Comparison of ENCODE assay signal across 16 cellular contexts in the genomic region with DNA sequence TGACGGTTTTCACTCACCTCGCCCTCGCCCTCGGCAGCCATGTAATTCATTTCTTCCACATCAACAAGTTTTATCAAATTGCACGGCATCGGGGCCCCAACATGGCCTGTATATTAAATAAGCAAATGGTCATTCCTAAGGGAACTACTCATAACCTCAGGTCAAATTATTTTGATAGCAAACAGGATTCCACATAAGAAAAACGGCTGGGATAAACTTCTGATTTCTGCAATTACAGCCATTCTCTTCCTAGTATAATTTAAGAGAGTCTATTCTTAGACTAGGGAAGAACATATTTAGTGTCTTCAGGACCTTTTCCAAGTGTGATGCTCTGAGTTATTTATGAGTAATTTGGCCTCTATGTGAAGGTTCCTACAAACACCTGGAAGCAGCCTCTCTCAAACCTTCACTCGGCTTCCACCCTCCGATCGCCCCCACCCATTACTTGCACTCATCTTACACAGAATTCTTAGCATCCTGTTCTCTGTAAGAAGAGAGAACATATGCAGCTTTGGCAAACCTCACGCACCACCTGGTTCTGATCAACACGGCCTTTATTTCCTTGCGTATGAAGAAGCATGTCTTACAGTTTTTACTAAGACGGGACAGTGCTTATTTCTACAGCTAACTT. TPM values are rescaled to one million over a fixed set of nuclear protein-coding genes. Genes with fewer than 3 reads are reported as not detected.
DNase-seq lines count a peak whose midpoint lies in the region; ATAC-seq and TF ChIP-seq lines count a peak whose summit lies in the region.
"Had no signal": no experiment of that assay in that cellular context is flagged by ENCODE, and none has a peak within 500 bp of the region (broad histone marks: within the 10 kb centered on the region; RNA-seq: fewer than 3 reads in every experiment).

No MANE protein-coding gene starts in this region.

- H3K27me3 ChIP-seq in hepatocyte (no peaks in the 10 kb centered on the region), testis (no peaks in the 10 kb centered on the region)

- H2AFZ ChIP-seq in hepatocyte: no peak overlapping the region

- no peaks in the 10 kb centered on the region for H3K36me3 ChIP-seq in hepatocyte (replicated peaks; ENCODE audit: insufficient read depth, low read depth)
- no peaks in the 10 kb centered on the region for H3K36me3 ChIP-seq in testis (ENCODE audit: low read depth, missing control alignments)

- ATAC-seq in stimulated activated naive CD8-positive, alpha-beta T cell treated with anti-CD3 and anti-CD28 coated beads, Interleukin-15, amount 100 ng/mL, for 72 hours: no peak
- ATAC-seq in T-helper 17 cell: no peak
- ATAC-seq in HG03039 (IDR thresholded peaks at IDR 0.05; ENCODE audit: unreplicated experiment): no peak
- ATAC-seq: left colon had no signal

- H4K20me1 ChIP-seq in hepatocyte (ENCODE audit: insufficient read depth, poor library complexity, severe bottlenecking): no peaks in the 10 kb centered on the region

- no peak overlapping the region for H3K4me2 ChIP-seq in hepatocyte

- H3K36me3 Mint-ChIP-seq in stimulated activated naive CD8-positive, alpha-beta T cell treated with anti-CD3 and anti-CD28 coated beads, Interleukin-15, Interleukin-2, amounts not matched to agents 100 ng/mL and 50 ng/mL, for 24 hours (ENCODE audit: low read depth): peaks cover 73% of the 10 kb centered on the region
- H3K36me3 Mint-ChIP-seq in T-helper 17 cell (ENCODE audit: low read depth): peaks cover 4% of the 10 kb centered on the region

- H3K27ac ChIP-seq in hepatocyte (peak overlapping the region; percentile 7), testis (no peak overlapping the region)

- H3K9me3 ChIP-seq in T-helper 17 cell (ENCODE audit: control insufficient read depth, low read length, poor library complexity, severe bottlenecking) (no peaks in the 10 kb centered on the region), hepatocyte (ENCODE audit: low read depth) (no peaks in the 10 kb centered on the region), testis (no peaks in the 10 kb centered on the region)

- peak overlapping the region; percentile 34 for H3K27ac Mint-ChIP-seq in stimulated activated naive CD8-positive, alpha-beta T cell treated with anti-CD3 and anti-CD28 coated beads, Interleukin-15, Interleukin-2, amounts not matched to agents 100 ng/mL and 50 ng/mL, for 24 hours
- H3K27ac Mint-ChIP-seq in stimulated activated naive CD8-positive, alpha-beta T cell treated with anti-CD3 and anti-CD28 coated beads, Interleukin-15, amount 100 ng/mL, for 72 hours: peak overlapping the region in 1 of 2 donors; percentile 48
- H3K27ac Mint-ChIP-seq in T-helper 17 cell: peak overlapping the region; percentile 74
- H3K27ac Mint-ChIP-seq: H9 had no signal

- no peak overlapping the region for H3K4me3 ChIP-seq in hepatocyte
- H3K4me3 ChIP-seq in testis: no peak overlapping the region

- H3K27me3 Mint-ChIP-seq in stimulated activated naive CD8-positive, alpha-beta T cell treated with anti-CD3 and anti-CD28 coated beads, Interleukin-15, Interleukin-2, amounts not matched to agents 100 ng/mL and 50 ng/mL, for 24 hours: no peaks in the 10 kb centered on the region
- no peaks in the 10 kb centered on the region for H3K27me3 Mint-ChIP-seq in stimulated activated naive CD8-positive, alpha-beta T cell treated with anti-CD3 and anti-CD28 coated beads, Interleukin-15, amount 100 ng/mL, for 72 hours
- H3K27me3 Mint-ChIP-seq in T-helper 17 cell: no peaks in the 10 kb centered on the region

- H3K9me3 Mint-ChIP-seq in stimulated activated naive CD8-positive, alpha-beta T cell treated with anti-CD3 and anti-CD28 coated beads, Interleukin-15, Interleukin-2, amounts not matched to agents 100 ng/mL and 50 ng/mL, for 24 hours: no peaks in the 10 kb centered on the region
- H3K9me3 Mint-ChIP-seq in stimulated activated naive CD8-positive, alpha-beta T cell treated with anti-CD3 and anti-CD28 coated beads, Interleukin-15, amount 100 ng/mL, for 72 hours: no peaks in the 10 kb centered on the region
- H3K9me3 Mint-ChIP-seq: H9 had no signal

- H3K79me2 ChIP-seq in hepatocyte: no peaks in the 10 kb centered on the region

- intact Hi-C loops in testis (cut with DNase I; ENCODE audit: low total_unique reads): no loop called here

- 86% methylated on average over 14 of the region's 14 CpGs for WGBS in hepatocyte (ENCODE audit: low lambda C conversion rate, missing lambda C conversion rate)
- WGBS in testis, 2 donors: 72 to 78% methylated on average over 14 of the region's 14 CpGs

- no peak for DNase-seq in stimulated activated naive CD8-positive, alpha-beta T cell treated with anti-CD3 and anti-CD28 coated beads, Interleukin-15, amount 100 ng/mL, for 72 hours
- DNase-seq in T-helper 17 cell: no peak
- DNase-seq in hepatocyte (ENCODE audit: low spot score): peak; percentile 47
- DNase-seq in testis: no peak
- DNase-seq in SIG-M5 (lab: John Stamatoyannopoulos, UW): no peak
- DNase-seq: activated CD4-positive, alpha-beta T cell treated with anti-CD3 and anti-CD28 coated beads, Interleukin-2, amount 50 U/mL, for 1 hour; cortex of kidney; H9; hypothalamus; left colon; NCI-H146; stimulated activated CD4-positive, alpha-beta T cell treated with anti-CD3 and anti-CD28 coated beads, Interleukin-15, amount 100 ng/mL, for 24 hours; substantia nigra; T1000 had no signal

- TF ChIP-seq CTCF in hepatocyte (IDR thresholded peaks at IDR 0.05; ENCODE audit: poor library complexity) (no peak), testis (IDR thresholded peaks at IDR 0.05) (no peak)

- H3K4me3 Mint-ChIP-seq in stimulated activated naive CD8-positive, alpha-beta T cell treated with anti-CD3 and anti-CD28 coated beads, Interleukin-15, Interleukin-2, amounts not matched to agents 100 ng/mL and 50 ng/mL, for 24 hours: no peak overlapping the region
- H3K4me3 Mint-ChIP-seq in stimulated activated naive CD8-positive, alpha-beta T cell treated with anti-CD3 and anti-CD28 coated beads, Interleukin-15, amount 100 ng/mL, for 72 hours: no peak overlapping the region
- no peak overlapping the region for H3K4me3 Mint-ChIP-seq in T-helper 17 cell
- H3K4me3 Mint-ChIP-seq: H9 had no signal

- TF ChIP-seq POLR2A in testis (IDR thresholded peaks at IDR 0.05): no peak

- peaks cover 23% of the 10 kb centered on the region for H3K4me1 Mint-ChIP-seq in stimulated activated naive CD8-positive, alpha-beta T cell treated with anti-CD3 and anti-CD28 coated beads, Interleukin-15, Interleukin-2, amounts not matched to agents 100 ng/mL and 50 ng/mL, for 24 hours (ENCODE audit: low read depth)
- peaks cover 18% of the 10 kb centered on the region for H3K4me1 Mint-ChIP-seq in stimulated activated naive CD8-positive, alpha-beta T cell treated with anti-CD3 and anti-CD28 coated beads, Interleukin-15, amount 100 ng/mL, for 72 hours
- peaks cover 6% of the 10 kb centered on the region for H3K4me1 Mint-ChIP-seq in T-helper 17 cell
- H3K4me1 Mint-ChIP-seq: H9 had no signal

- H3K4me1 ChIP-seq in hepatocyte (ENCODE audit: insufficient read depth) (no peaks in the 10 kb centered on the region), testis (peaks cover 2% of the 10 kb centered on the region)

- H3K9me2 ChIP-seq in hepatocyte (replicated peaks; ENCODE audit: insufficient read depth): no peaks in the 10 kb centered on the region

RNA-seq across cellular contexts. Expression of a gene that starts 29.4 kb away (rescaled TPM):
- total RNA-seq in T-helper 17 cell (10 to 100 TPM in 1 of 2 donors, 1 to 10 TPM in 1; 5.4 to 10.4 TPM), hepatocyte (10.0 and 10.2 TPM in 2 replicates), testis (100 to 1,000 TPM in 1 of 2 donors, 10 to 100 TPM in 1; 57.2 to 117 TPM)
- polyA plus RNA-seq in hepatocyte (6.1 and 7.8 TPM in 2 replicates), testis (ENCODE audit: insufficient read depth, low read depth, low replicate concordance) (132 TPM)
